ENCODE assay signal across 8 cellular contexts in the genomic region with DNA sequence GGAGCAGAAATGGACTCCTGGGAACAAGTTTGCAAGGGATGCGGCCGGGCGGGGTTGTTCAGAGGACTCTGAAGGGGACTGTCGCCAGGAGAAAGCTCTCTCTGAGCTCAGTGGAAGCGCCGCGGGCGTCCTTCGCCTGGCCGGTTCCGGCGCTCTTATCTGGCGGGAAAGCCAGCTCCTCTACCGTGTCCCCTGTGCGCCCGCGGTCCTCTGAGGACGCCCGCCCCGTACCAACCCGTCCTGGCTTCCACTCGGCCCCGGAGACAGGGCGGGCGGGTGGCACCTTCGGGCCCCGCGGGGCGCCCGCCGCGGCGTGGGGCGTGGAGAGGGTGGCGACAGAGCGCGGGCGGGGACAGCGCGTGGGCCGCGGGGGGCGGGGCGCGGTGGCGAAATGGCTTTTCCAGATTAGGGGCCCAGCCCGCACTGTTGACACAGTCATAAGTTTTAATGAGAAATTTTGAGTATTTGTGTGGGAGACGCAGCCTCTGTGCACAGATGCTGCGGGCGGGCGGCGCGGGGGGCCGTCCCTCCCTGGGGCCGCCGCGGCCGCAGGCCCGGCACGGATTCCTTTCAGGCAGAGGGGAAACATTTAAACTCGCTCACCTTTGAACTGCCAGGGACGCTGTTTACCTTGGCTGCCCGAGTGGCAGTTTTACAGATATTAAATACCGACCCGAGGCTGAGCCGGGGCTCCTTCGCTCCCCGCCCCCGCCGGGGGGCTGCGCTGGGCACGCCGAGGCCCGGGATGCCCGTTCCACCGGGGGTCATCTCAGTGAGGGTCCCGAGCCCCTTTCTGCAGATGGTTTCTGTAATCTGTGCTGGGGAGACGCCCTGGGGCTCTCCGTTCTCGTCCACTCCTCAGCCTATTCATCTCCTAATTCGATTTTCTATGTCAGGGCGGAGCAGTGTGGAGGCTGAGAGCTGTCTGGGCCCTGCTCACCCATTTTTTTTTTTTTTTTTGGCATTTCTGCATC.
DNase-seq lines count a peak whose midpoint lies in the region; ATAC-seq and TF ChIP-seq lines count a peak whose summit lies in the region.

No MANE protein-coding gene starts in this region.

- H3K27ac Mint-ChIP-seq in T-helper 17 cell (no peak overlapping the region), nephron progenitor cell (peak overlapping the region; percentile 99), type B pancreatic cell (peak overlapping the region; percentile 76)

- ATAC-seq in T-helper 17 cell (peak; percentile 35), GM21515 (IDR thresholded peaks at IDR 0.05; ENCODE audit: unreplicated experiment) (no peak)

- peak overlapping the region; percentile 28 for H3K4me3 ChIP-seq in epithelial cell of proximal tubule (ENCODE audit: low read depth, low read length)

- peak overlapping the region; percentile 84 for H3K4me3 Mint-ChIP-seq in T-helper 17 cell
- peak overlapping the region; percentile 78 for H3K4me3 Mint-ChIP-seq in nephron progenitor cell
- H3K4me3 Mint-ChIP-seq in type B pancreatic cell = peak overlapping the region; percentile 87

- H3K9me3 ChIP-seq in T-helper 17 cell (ENCODE audit: control insufficient read depth, low read length, poor library complexity, severe bottlenecking) = peaks cover 4% of the 10 kb centered on the region

- peaks cover 8% of the 10 kb centered on the region for H3K9me3 Mint-ChIP-seq in nephron progenitor cell
- H3K9me3 Mint-ChIP-seq in type B pancreatic cell = no peaks in the 10 kb centered on the region

- H3K36me3 Mint-ChIP-seq in T-helper 17 cell (ENCODE audit: low read depth) = peaks cover 4% of the 10 kb centered on the region
- H3K36me3 Mint-ChIP-seq in nephron progenitor cell (ENCODE audit: low read depth) = peaks cover 7% of the 10 kb centered on the region
- peaks cover 4% of the 10 kb centered on the region for H3K36me3 Mint-ChIP-seq in type B pancreatic cell

- TF ChIP-seq CTCF in epithelial cell of proximal tubule (conservative IDR thresholded peaks at IDR 0.05; ENCODE audit: low read depth, low read length) = no peak
- no peak for TF ChIP-seq CTCF in nephron progenitor cell (IDR thresholded peaks at IDR 0.05)
- no peak for TF ChIP-seq CTCF in type B pancreatic cell (conservative IDR thresholded peaks at IDR 0.05)

- H3K27me3 Mint-ChIP-seq in T-helper 17 cell = peaks cover 66% of the 10 kb centered on the region
- H3K27me3 Mint-ChIP-seq in nephron progenitor cell (ENCODE audit: low read depth, poor library complexity) = peaks cover 44% of the 10 kb centered on the region
- peaks cover 68% of the 10 kb centered on the region for H3K27me3 Mint-ChIP-seq in type B pancreatic cell

- DNase-seq in NCI-H510A (lab: John Stamatoyannopoulos, UW) (peak; percentile 28), NCI-H510A treated with DMSO at 0.1 percent for 48 hours (lab: John Stamatoyannopoulos, UW) (no peak), T-helper 17 cell (no peak), epithelial cell of proximal tubule (ENCODE audit: low read depth) (no peak), nephron progenitor cell (peak; percentile 64), type B pancreatic cell (ENCODE audit: extremely low spot score, unreplicated experiment) (no peak), SIG-M5 (lab: John Stamatoyannopoulos, UW) (no peak)

- peaks cover 3% of the 10 kb centered on the region for H3K4me1 Mint-ChIP-seq in T-helper 17 cell
- H3K4me1 Mint-ChIP-seq in nephron progenitor cell = peaks cover 66% of the 10 kb centered on the region
- peaks cover 30% of the 10 kb centered on the region for H3K4me1 Mint-ChIP-seq in type B pancreatic cell (ENCODE audit: unreplicated experiment)

Comparison
In these comparisons a context has a peak if more than half of its experiments do, and no peak if none do; other contexts are left out.
1. DNase-seq: peak in NCI-H510A (single experiment) and nephron progenitor cell (single experiment); none in NCI-H510A treated with DMSO at 0.1 percent for 48 hours (single experiment), T-helper 17 cell (0 of 3), epithelial cell of proximal tubule (single experiment), type B pancreatic cell (single experiment) and SIG-M5 (single experiment).
2. Peak in every context shown above with its lines, with median percentiles within 50 percentile points of each other: H3K4me3 Mint-ChIP-seq.